In the genomic region with DNA sequence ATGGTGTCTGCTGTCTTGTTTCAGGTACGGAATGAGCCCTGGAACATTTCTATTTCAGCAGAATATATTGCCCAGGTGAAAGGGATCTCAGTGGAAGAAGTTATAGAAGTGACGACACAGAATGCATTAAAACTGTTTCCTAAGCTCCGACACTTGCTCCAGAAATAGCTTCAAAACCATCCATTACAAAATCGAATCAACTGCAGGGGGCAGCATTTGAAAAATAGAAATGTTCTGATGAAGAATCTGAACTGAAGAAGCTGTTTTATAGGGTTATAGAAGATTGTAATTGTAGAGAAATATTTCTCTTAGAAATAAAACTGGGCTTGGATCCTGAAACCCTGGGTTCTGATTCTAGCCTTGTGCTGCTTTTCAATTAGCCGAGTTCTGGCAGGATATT, we compare ENCODE assay signal across 10 cellular contexts. TPM values are rescaled to one million over a fixed set of nuclear protein-coding genes. Genes with fewer than 3 reads are reported as not detected.
DNase-seq lines count a peak whose midpoint lies in the region; FAIRE-seq and TF ChIP-seq lines count a peak whose summit lies in the region.
"Had no signal": no experiment of that assay in that cellular context is flagged by ENCODE, and none has a peak within 500 bp of the region (broad histone marks: within the 10 kb centered on the region; RNA-seq: fewer than 3 reads in every experiment).

No MANE protein-coding gene starts in this region.

- H3K27me3 Mint-ChIP-seq in glutamatergic neuron (ENCODE audit: unreplicated experiment), result no peaks in the 10 kb centered on the region

- no peaks in the 10 kb centered on the region for H3K79me2 ChIP-seq in OCI-LY7 (ENCODE audit: insufficient read depth, low read depth, low read length)

- peaks cover 10% of the 10 kb centered on the region for H3K4me1 ChIP-seq in OCI-LY7 (ENCODE audit: insufficient read depth, low read length, poor library complexity, severe bottlenecking)

- no peak for FAIRE-seq in GM12891 (lab: Jason Lieb, UNC)

- H3K27ac Mint-ChIP-seq in glutamatergic neuron (ENCODE audit: unreplicated experiment), result no peak overlapping the region

- no peaks in the 10 kb centered on the region for H3K9me3 ChIP-seq in OCI-LY7 (ENCODE audit: low read length)

- peaks cover 33% of the 10 kb centered on the region; the same call in 1 of the 2 replicates for H3K36me3 ChIP-seq in OCI-LY7 (ENCODE audit: insufficient read depth, low read length)

- CTCF ChIA-PET in OCI-LY7 (lab: Charles Lee; ENCODE audit: unreplicated experiment), result no interaction called here

- H3K4me2 ChIP-seq in OCI-LY7 (ENCODE audit: low read length), result no peak overlapping the region

- no peak overlapping the region for H3K4me3 ChIP-seq in OCI-LY7 (ENCODE audit: low read depth, low read length, poor library complexity, severe bottlenecking)

- no peaks in the 10 kb centered on the region for H3K36me3 Mint-ChIP-seq in glutamatergic neuron (ENCODE audit: unreplicated experiment)

- no TSS peak for BruUV-seq in OCI-LY7 (replicated peaks; lab: Mats Ljungman, UMichigan)

- peak; percentile 8 for DNase-seq in stimulated activated CD4-positive, alpha-beta T cell treated with anti-CD3 and anti-CD28 coated beads, Interleukin-4, amount 100 ng/mL, for 24 hours
- no peak for DNase-seq in stimulated activated CD4-positive, alpha-beta T cell treated with anti-CD3 and anti-CD28 coated beads, Interleukin-4, amount 100 ng/mL, for 4 hours
- DNase-seq in OCI-LY7 (ENCODE audit: low spot score) (peak; percentile 31), glutamatergic neuron (no peak), GM12891 (ENCODE audit: insufficient read length, low spot score) (no peak), SW480 (ENCODE audit: low spot score) (no peak), DMS79 (lab: John Stamatoyannopoulos, UW) (no peak)
- DNase-seq in activated CD4-positive, CD25-positive, alpha-beta regulatory T cell treated with anti-CD3 and anti-CD28 coated beads, Interleukin-2, amount 50 U/mL, for 72 hours, result no peak
- DNase-seq: activated T-cell treated with anti-CD3 and anti-CD28 coated beads for 4 hours had no signal

- no peaks in the 10 kb centered on the region for H3K4me1 Mint-ChIP-seq in glutamatergic neuron (ENCODE audit: low read depth, unreplicated experiment)

- no peaks in the 10 kb centered on the region for H3K9me2 ChIP-seq in OCI-LY7 (ENCODE audit: insufficient read depth, low read length)

- H3K9me3 Mint-ChIP-seq in glutamatergic neuron (ENCODE audit: unreplicated experiment), result no peaks in the 10 kb centered on the region

- TF ChIP-seq CTCF in OCI-LY7 (conservative IDR thresholded peaks at IDR 0.05; ENCODE audit: low read length) (peak; percentile 76), glutamatergic neuron (IDR thresholded peaks at IDR 0.05; ENCODE audit: partially characterized antibody, unreplicated experiment) (peak; percentile 16)

- POLR2A ChIA-PET in OCI-LY7 (lab: Charles Lee), result interaction anchor here (0.7 kb wide), 1 partner anchor 10 kb away, joined by 5 read pairs; no protein-coding TSS in a partner anchor

- no peak for TF ChIP-seq POLR2A in GM12891 (IDR thresholded peaks at IDR 0.05; ENCODE audit: low read depth, low read length)

- H2AFZ ChIP-seq in OCI-LY7 (ENCODE audit: low read length), result no peak overlapping the region

- no peaks in the 10 kb centered on the region for H4K20me1 ChIP-seq in OCI-LY7 (ENCODE audit: insufficient read depth, low read length)

- H3K4me3 Mint-ChIP-seq in glutamatergic neuron (ENCODE audit: unreplicated experiment), result no peak overlapping the region

- intact Hi-C loops in OCI-LY7 (cut with micrococcal nuclease; ENCODE audit: unreplicated experiment), result loop anchor here (1.0 to 5.0 kb wide), 2 partner anchors 42 to 180 kb away; a partner anchor contains a TSS

- H3K27ac ChIP-seq in OCI-LY7 (ENCODE audit: low read depth, low read length, poor library complexity, severe bottlenecking), result no peak overlapping the region

TF ChIP-seq in GM12891, 5 proteins besides CTCF, POLR2A, EP300 and RAD21:
- TF ChIP-seq SPI1 (IDR thresholded peaks at IDR 0.05; ENCODE audit: low read depth, low read length) (no peak), PAX5 (IDR thresholded peaks at IDR 0.05; ENCODE audit: insufficient read depth, low read length, severe bottlenecking) (no peak)
TF ChIP-seq in GM12891: peak in this region for 0.

RNA-seq across cellular contexts. Expression of a gene that starts 23.3 kb away (rescaled TPM):
- 35.4 and 36.1 TPM in 2 replicates for total RNA-seq in OCI-LY7 (2014; rRNA removed; shearing (Covaris generic))
- total RNA-seq in OCI-LY7 (2022) (52.5 and 54.2 TPM in 2 replicates), glutamatergic neuron (ENCODE audit: unreplicated experiment) (15.8 TPM)
- 11.1 TPM for polyA plus RNA-seq in GM12891 (2012; ENCODE audit: low read depth, missing spikeins)

RNA-seq across cellular contexts. Expression of a gene that starts 23.4 kb away (rescaled TPM):
- total RNA-seq in OCI-LY7 (2014; rRNA removed; shearing (Covaris generic)), result 70.9 and 74.9 TPM in 2 replicates
- total RNA-seq in OCI-LY7 (2022) (66.8 and 71.1 TPM in 2 replicates), glutamatergic neuron (ENCODE audit: unreplicated experiment) (35.0 TPM)
- 20.4 TPM for polyA plus RNA-seq in GM12891 (2012; ENCODE audit: low read depth, missing spikeins)

RNA-seq across cellular contexts. Expression of a gene that starts 32.5 kb away (rescaled TPM):
- 0.82 TPM in 1 of 2 replicates, not detected in the other for total RNA-seq in OCI-LY7 (2014; rRNA removed; shearing (Covaris generic))
- total RNA-seq in OCI-LY7 (2022), result 0.74 and 2.0 TPM in 2 replicates
- total RNA-seq in glutamatergic neuron (ENCODE audit: unreplicated experiment), result not detected
- polyA plus RNA-seq in GM12891 (2012; ENCODE audit: low read depth, missing spikeins), result not detected
- total RNA-seq: mononuclear cell had no signal

RNA-seq across cellular contexts. Expression of a gene that starts 43.1 kb away (rescaled TPM):
- 10.4 and 22.4 TPM in 2 replicates for total RNA-seq in OCI-LY7 (2014; rRNA removed; shearing (Covaris generic))
- 16.5 and 21.2 TPM in 2 replicates for total RNA-seq in OCI-LY7 (2022)
- 33.4 TPM for total RNA-seq in glutamatergic neuron (ENCODE audit: unreplicated experiment)
- 9.5 TPM for polyA plus RNA-seq in GM12891 (2012; ENCODE audit: low read depth, missing spikeins)

Comparison
In these comparisons a context has a peak if more than half of its experiments do, and no peak if none do; other contexts are left out.
1. DNase-seq: peak in stimulated activated CD4-positive, alpha-beta T cell treated with anti-CD3 and anti-CD28 coated beads, Interleukin-4, amount 100 ng/mL, for 24 hours (single experiment) and OCI-LY7 (single experiment); none in stimulated activated CD4-positive, alpha-beta T cell treated with anti-CD3 and anti-CD28 coated beads, Interleukin-4, amount 100 ng/mL, for 4 hours (0 of 2), glutamatergic neuron (single experiment), GM12891 (single experiment), SW480 (single experiment), DMS79 (single experiment) and activated CD4-positive, CD25-positive, alpha-beta regulatory T cell treated with anti-CD3 and anti-CD28 coated beads, Interleukin-2, amount 50 U/mL, for 72 hours (single experiment).